14 cellular contexts compared by ENCODE assay signal in the genomic region with DNA sequence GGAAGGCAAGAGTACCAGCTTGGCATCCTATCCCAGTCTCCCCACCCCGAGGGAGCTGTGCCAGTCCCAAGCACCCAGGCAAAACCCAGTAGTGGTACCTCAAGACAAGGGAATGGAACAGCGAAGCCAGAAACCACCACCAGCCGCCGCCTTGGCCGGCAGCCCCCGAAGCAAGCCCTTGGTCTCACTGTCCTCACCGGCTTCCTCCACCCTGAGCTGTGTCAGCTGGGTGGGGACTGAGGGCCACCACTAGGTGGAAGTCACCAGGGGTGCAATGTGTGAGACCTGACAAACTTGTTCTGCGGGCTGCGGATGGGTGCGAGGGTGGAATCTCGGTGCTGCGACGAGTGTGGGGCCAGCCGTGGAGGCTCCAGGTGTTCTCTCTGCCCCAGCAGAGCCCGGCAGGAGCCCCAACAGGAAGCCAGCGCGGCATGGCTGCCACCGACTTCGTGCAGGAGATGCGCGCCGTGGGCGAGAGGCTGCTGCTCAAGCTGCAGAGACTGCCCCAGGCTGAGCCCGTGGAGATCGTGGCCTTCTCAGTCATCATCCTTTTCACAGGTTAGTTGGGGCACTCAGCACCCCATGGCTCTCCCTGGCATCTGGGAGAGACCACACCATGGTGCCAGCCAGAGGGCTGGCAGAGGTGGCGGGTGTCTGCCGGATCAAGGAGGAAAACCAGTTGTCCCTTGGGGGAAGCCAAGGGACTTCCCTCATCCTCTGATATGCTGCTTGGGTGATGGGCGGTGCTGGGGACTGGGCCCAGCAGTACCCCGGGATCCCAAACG. TPM values are rescaled to one million over a fixed set of nuclear protein-coding genes. Genes with fewer than 3 reads are reported as not detected.
A peak's percentile ranks its signal among the peaks of the same experiment; 100 is the strongest.
DNase-seq lines count a peak whose midpoint lies in the region; ATAC-seq and TF ChIP-seq lines count a peak whose summit lies in the region.
"Had no signal": no experiment of that assay in that cellular context is flagged by ENCODE, and none has a peak within 500 bp of the region (broad histone marks: within the 10 kb centered on the region; RNA-seq: fewer than 3 reads in every experiment).

No MANE protein-coding gene starts in this region.

- H3K4me2 ChIP-seq in trophoblast cell (ENCODE audit: low read length), result peak overlapping the region; percentile 7

- no peak overlapping the region for H2BK5ac ChIP-seq in trophoblast cell (ENCODE audit: low read depth, low read length, poor library complexity)

- no peak overlapping the region for H4K12ac ChIP-seq in trophoblast cell (ENCODE audit: low read depth, low read length)

- H3K4ac ChIP-seq in trophoblast cell (ENCODE audit: low read depth, low read length), result no peak overlapping the region

- WGBS in trophoblast cell (ENCODE audit: extremely low coverage, insufficient coverage, insufficient read length), result no CpG with 5 or more reads among the region's 30 CpGs

- peak overlapping the region; percentile 12 for H3K27ac ChIP-seq in C4-2B
- no peak overlapping the region for H3K27ac ChIP-seq in trophoblast cell (ENCODE audit: low read depth, low read length)

- peaks cover 1% of the 10 kb centered on the region for H3K9me3 ChIP-seq in trophoblast cell (ENCODE audit: insufficient read depth, low read depth, low read length)

- no peak overlapping the region for H3K9ac ChIP-seq in trophoblast cell (ENCODE audit: low read length)

- peak overlapping the region; percentile 8 for H2BK12ac ChIP-seq in trophoblast cell (ENCODE audit: low read length)

- TF ChIP-seq CTCF in C4-2B (conservative IDR thresholded peaks at IDR 0.05), result no peak; the same call in 1 of the 2 replicates

- H2AK5ac ChIP-seq in trophoblast cell (ENCODE audit: low read length), result peak overlapping the region; percentile 27

- DNase-seq in HT-29 (ENCODE audit: low spot score) (peak; percentile 89), trophoblast cell (peak; percentile 63 to 83), medulla oblongata (ENCODE audit: extremely low spot score) (no peak), NCI-H774 (lab: John Stamatoyannopoulos, UW) (no peak), NOMO-1 treated with DMSO at 0.1 percent for 48 hours (lab: John Stamatoyannopoulos, UW; ENCODE audit: unreplicated experiment) (no peak)
- DNase-seq in stimulated activated CD4-positive, alpha-beta T cell treated with anti-CD3 and anti-CD28 coated beads, Interleukin-2, amount 100 ng/mL, for 48 hours, result no peak
- DNase-seq: activated B cell treated with CpG ODN at 0.5 μM for 24 hours; activated naive CD4-positive, alpha-beta T cell treated with anti-CD3 and anti-CD28 coated beads, Interleukin-2, amount 50 U/mL, for 16 hours; DMS79; head of caudate nucleus; left cardiac atrium had no signal

- peaks cover 22% of the 10 kb centered on the region for H3K79me1 ChIP-seq in trophoblast cell (ENCODE audit: low read length)

- H3K36me3 ChIP-seq in trophoblast cell (ENCODE audit: control insufficient read depth in 1 of 2, insufficient read depth in 2 of 2, low read length in 2 of 2), result peaks cover 0 to 4% of the 10 kb centered on the region in 2 experiments

- no peak overlapping the region for H3K18ac ChIP-seq in trophoblast cell (ENCODE audit: low read length)

- H3K23ac ChIP-seq in trophoblast cell (ENCODE audit: low read length), result no peak overlapping the region

- H2AFZ ChIP-seq in trophoblast cell (ENCODE audit: insufficient read depth, low read length, poor library complexity), result no peak overlapping the region

- H4K91ac ChIP-seq in trophoblast cell (ENCODE audit: low read depth, low read length), result peak overlapping the region; percentile 40

- peak overlapping the region; percentile 18 for H3K14ac ChIP-seq in trophoblast cell (ENCODE audit: low read length)

- peaks cover 33% of the 10 kb centered on the region in 2 experiments for H3K4me1 ChIP-seq in trophoblast cell (ENCODE audit: control insufficient read depth in 1 of 2, insufficient read depth in 2 of 2, low read length in 2 of 2)

- H3K27me3 ChIP-seq in trophoblast cell (ENCODE audit: insufficient read depth, low read length), result no peaks in the 10 kb centered on the region

- peak; percentile 73 for ATAC-seq in esophagus mucosa
- ATAC-seq: left cardiac atrium had no signal

- no peaks in the 10 kb centered on the region for H3K79me2 ChIP-seq in trophoblast cell (ENCODE audit: control insufficient read depth, insufficient read depth, low read length, poor library complexity)

- no peak overlapping the region for H3K4me3 ChIP-seq in trophoblast cell (ENCODE audit: low read depth, low read length)

- peak overlapping the region; percentile 18 for H2BK120ac ChIP-seq in trophoblast cell (ENCODE audit: insufficient read depth, low read length, poor library complexity)

- H4K8ac ChIP-seq in trophoblast cell (ENCODE audit: low read depth, low read length), result no peak overlapping the region

RNA-seq across cellular contexts. Expression of gene SMIM5, which starts 6.7 kb away (rescaled TPM):
- total RNA-seq in HT-29 (2014; rRNA removed; shearing (Covaris generic)), result 16.4 and 16.7 TPM in 2 replicates
- 10.1 TPM for total RNA-seq in esophagus mucosa
- polyA plus RNA-seq in trophoblast cell (2013), result 0.37 and 0.38 TPM in 2 replicates
- total RNA-seq: M059J had no signal

RNA-seq across cellular contexts. Expression of gene RECQL5, which starts 27.0 kb away (rescaled TPM):
- 56.7 and 64.6 TPM in 2 replicates for total RNA-seq in HT-29 (2014; rRNA removed; shearing (Covaris generic))
- 36.6 TPM for total RNA-seq in esophagus mucosa
- polyA plus RNA-seq in trophoblast cell (2013), result 15.8 and 16.4 TPM in 2 replicates

RNA-seq across cellular contexts. Expression of gene SAP30BP, which starts 27.2 kb away (rescaled TPM):
- 53.8 and 56.1 TPM in 2 replicates for total RNA-seq in HT-29 (2014; rRNA removed; shearing (Covaris generic))
- total RNA-seq in esophagus mucosa, result 46.3 TPM
- polyA plus RNA-seq in trophoblast cell (2013), result 75.6 and 77.7 TPM in 2 replicates

RNA-seq across cellular contexts. Expression of gene MYO15B, which starts 52.4 kb away (rescaled TPM):
- total RNA-seq in HT-29 (2014; rRNA removed; shearing (Covaris generic)), result 29.0 and 36.8 TPM in 2 replicates
- 15.6 TPM for total RNA-seq in esophagus mucosa
- 8.3 and 8.9 TPM in 2 replicates for polyA plus RNA-seq in trophoblast cell (2013)

Comparison
In these comparisons a context has a peak if more than half of its experiments do, and no peak if none do; other contexts are left out.
1. DNase-seq: peak in HT-29 (single experiment) and trophoblast cell (2 of 2); none in medulla oblongata (single experiment), NCI-H774 (single experiment), NOMO-1 treated with DMSO at 0.1 percent for 48 hours (single experiment) and stimulated activated CD4-positive, alpha-beta T cell treated with anti-CD3 and anti-CD28 coated beads, Interleukin-2, amount 100 ng/mL, for 48 hours (0 of 2).